Comparison of ENCODE assay signal across 1 cellular context in genomic region chr1:30384286-30385245, GRCh38.
TF ChIP-seq lines count a peak whose summit lies in the region.

No MANE protein-coding gene starts in this region.

TF ChIP-seq in GM23338, 12 proteins besides CTCF, POLR2A, EP300 and RAD21 (continued from another document):
- TF ChIP-seq CREB1 (CRISPR knock-in tag; IDR thresholded peaks at IDR 0.05; ENCODE audit: low read depth) = no peak
- TF ChIP-seq, protein P1, sequence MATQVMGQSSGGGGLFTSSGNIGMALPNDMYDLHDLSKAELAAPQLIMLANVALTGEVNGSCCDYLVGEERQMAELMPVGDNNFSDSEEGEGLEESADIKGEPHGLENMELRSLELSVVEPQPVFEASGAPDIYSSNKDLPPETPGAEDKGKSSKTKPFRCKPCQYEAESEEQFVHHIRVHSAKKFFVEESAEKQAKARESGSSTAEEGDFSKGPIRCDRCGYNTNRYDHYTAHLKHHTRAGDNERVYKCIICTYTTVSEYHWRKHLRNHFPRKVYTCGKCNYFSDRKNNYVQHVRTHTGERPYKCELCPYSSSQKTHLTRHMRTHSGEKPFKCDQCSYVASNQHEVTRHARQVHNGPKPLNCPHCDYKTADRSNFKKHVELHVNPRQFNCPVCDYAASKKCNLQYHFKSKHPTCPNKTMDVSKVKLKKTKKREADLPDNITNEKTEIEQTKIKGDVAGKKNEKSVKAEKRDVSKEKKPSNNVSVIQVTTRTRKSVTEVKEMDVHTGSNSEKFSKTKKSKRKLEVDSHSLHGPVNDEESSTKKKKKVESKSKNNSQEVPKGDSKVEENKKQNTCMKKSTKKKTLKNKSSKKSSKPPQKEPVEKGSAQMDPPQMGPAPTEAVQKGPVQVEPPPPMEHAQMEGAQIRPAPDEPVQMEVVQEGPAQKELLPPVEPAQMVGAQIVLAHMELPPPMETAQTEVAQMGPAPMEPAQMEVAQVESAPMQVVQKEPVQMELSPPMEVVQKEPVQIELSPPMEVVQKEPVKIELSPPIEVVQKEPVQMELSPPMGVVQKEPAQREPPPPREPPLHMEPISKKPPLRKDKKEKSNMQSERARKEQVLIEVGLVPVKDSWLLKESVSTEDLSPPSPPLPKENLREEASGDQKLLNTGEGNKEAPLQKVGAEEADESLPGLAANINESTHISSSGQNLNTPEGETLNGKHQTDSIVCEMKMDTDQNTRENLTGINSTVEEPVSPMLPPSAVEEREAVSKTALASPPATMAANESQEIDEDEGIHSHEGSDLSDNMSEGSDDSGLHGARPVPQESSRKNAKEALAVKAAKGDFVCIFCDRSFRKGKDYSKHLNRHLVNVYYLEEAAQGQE (IDR thresholded peaks at IDR 0.05; ENCODE audit: unreplicated experiment) = no peak
TF ChIP-seq in GM23338: peak in this region for 0.
